In the genomic region with DNA sequence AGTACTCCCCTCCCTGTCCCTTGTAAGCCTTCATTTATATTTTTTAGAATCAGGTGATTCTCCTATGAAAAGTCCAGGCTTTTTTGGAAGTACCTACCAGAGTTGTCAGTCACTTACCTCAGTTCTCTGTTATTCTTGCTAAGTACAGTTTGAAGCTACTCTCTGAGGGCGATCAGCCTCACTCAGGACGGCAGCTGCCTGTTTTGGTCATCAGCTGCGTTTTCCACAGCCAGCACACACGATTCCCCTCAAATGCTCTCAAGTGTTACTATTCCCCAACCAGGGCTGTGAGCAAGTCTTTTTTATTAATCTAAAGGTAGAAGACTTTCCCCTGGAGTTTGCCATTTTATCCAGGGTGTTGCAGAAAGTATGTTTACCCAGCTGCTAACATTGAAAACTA, we compare ENCODE assay signal across 17 cellular contexts.
DNase-seq lines count a peak whose midpoint lies in the region; ATAC-seq and TF ChIP-seq lines count a peak whose summit lies in the region.
"Had no signal": no experiment of that assay in that cellular context is flagged by ENCODE, and none has a peak within 500 bp of the region (broad histone marks: within the 10 kb centered on the region; RNA-seq: fewer than 3 reads in every experiment).

No MANE protein-coding gene starts in this region.

- no peaks in the 10 kb centered on the region for H3K36me3 ChIP-seq in thoracic aorta
- H3K36me3 ChIP-seq in ovary, result no peaks in the 10 kb centered on the region

- intact Hi-C loops in ovary (cut with DNase I), result no loop called here

- peaks cover 0 to 48% of the 10 kb centered on the region in 2 donors for H3K4me1 ChIP-seq in thoracic aorta (ENCODE audit: control insufficient read depth in 1 of 2, low read depth in 2 of 2)
- no peaks in the 10 kb centered on the region for H3K4me1 ChIP-seq in ovary (ENCODE audit: insufficient read depth)
- H3K4me1 ChIP-seq: A549 had no signal

- WGBS in ovary, 3 donors, result 39 to 62% (median 44%) methylated on average over 4 of the region's 4 CpGs

- H3K27me3 ChIP-seq in thoracic aorta (replicated peaks; ENCODE audit: insufficient read depth) (no peaks in the 10 kb centered on the region), ovary (no peaks in the 10 kb centered on the region)

- TF ChIP-seq EP300 in ovary (IDR thresholded peaks at IDR 0.05), result no peak

- H3K9me3 Mint-ChIP-seq in chondrocyte (ENCODE audit: low read depth) (peaks cover 7% of the 10 kb centered on the region), nephron (no peaks in the 10 kb centered on the region)
- H3K9me3 Mint-ChIP-seq: GM23338 had no signal

- H3K4me3 Mint-ChIP-seq in chondrocyte (ENCODE audit: unreplicated experiment) (peak overlapping the region; percentile 13), nephron (no peak overlapping the region)
- H3K4me3 Mint-ChIP-seq: GM23338 had no signal

- H3K27me3 Mint-ChIP-seq in chondrocyte (ENCODE audit: low read depth) (no peaks in the 10 kb centered on the region), nephron (ENCODE audit: low read depth) (no peaks in the 10 kb centered on the region)

- ATAC-seq in thoracic aorta (ENCODE audit: insufficient number of reproducible peaks, low FRiP score, low read depth), result no peak
- ATAC-seq: A549, GM23338, HCT116, K562, Panc1 had no signal

- DNase-seq in LHCN-M2 (ENCODE audit: low read depth) (peak; percentile 54), chondrocyte (ENCODE audit: low spot score) (no peak), thoracic aorta (ENCODE audit: low spot score) (no peak), DMS 273 (lab: John Stamatoyannopoulos, UW; ENCODE audit: unreplicated experiment) (no peak), T-helper 1 cell (no peak), ovary (no peak)
- DNase-seq: NCI-H1436, NCI-H2081 treated with DMSO at 0.1 percent for 48 hours, NCI-H524 had no signal

- TF ChIP-seq CTCF in chondrocyte (IDR thresholded peaks at IDR 0.05) (no peak), nephron (IDR thresholded peaks at IDR 0.05; ENCODE audit: unreplicated experiment in 3 of 3) (no peak), thoracic aorta (IDR thresholded peaks at IDR 0.05) (no peak), ovary (IDR thresholded peaks at IDR 0.05) (no peak)

- H3K9me3 ChIP-seq in thoracic aorta (no peaks in the 10 kb centered on the region), ovary (no peaks in the 10 kb centered on the region)
- H3K9me3 ChIP-seq: A549 had no signal

- H3K4me3 ChIP-seq in thoracic aorta, result peak overlapping the region; percentile 53
- H3K4me3 ChIP-seq in ovary, result no peak overlapping the region
- H3K4me3 ChIP-seq: A549, GM23338, K562 had no signal

- H3K27ac ChIP-seq in thoracic aorta (peak overlapping the region; percentile 58 to 63), ovary (no peak overlapping the region)
- H3K27ac ChIP-seq: A549, C4-2B, HL-60 had no signal

- peaks cover 64% of the 10 kb centered on the region for H3K4me1 Mint-ChIP-seq in chondrocyte (ENCODE audit: low read depth)
- H3K4me1 Mint-ChIP-seq in nephron, result peaks cover 25% of the 10 kb centered on the region

- H3K27ac Mint-ChIP-seq in chondrocyte (ENCODE audit: unreplicated experiment) (peak overlapping the region; percentile 73), nephron (peak overlapping the region in 2 of 3 experiments; percentile 4 to 26)
- H3K27ac Mint-ChIP-seq: GM23338 had no signal

- H3K36me3 Mint-ChIP-seq in chondrocyte (ENCODE audit: low read depth) (peaks cover 12% of the 10 kb centered on the region), nephron (ENCODE audit: low read depth) (no peaks in the 10 kb centered on the region)

- no peak for TF ChIP-seq POLR2A in ovary (IDR thresholded peaks at IDR 0.05)

Comparison
In these comparisons a context has a peak if more than half of its experiments do, and no peak if none do; other contexts are left out.
1. H3K27ac ChIP-seq: peak in thoracic aorta (2 of 2); none in ovary (0 of 2).